ENCODE assay signal across 27 cellular contexts in genomic region chr1:92881391-92881790, GRCh38.
"Had no signal": no experiment of that assay in that cellular context is flagged by ENCODE, and none has a peak within 500 bp of the region (broad histone marks: within the 10 kb centered on the region; RNA-seq: fewer than 3 reads in every experiment).

No MANE protein-coding gene starts in this region.

- H3K27me3 Mint-ChIP-seq: activated B cell treated with CpG ODN at 0.5 μM for 24 hours; activated CD4-positive, alpha-beta T cell treated with anti-CD3 and anti-CD28 coated beads, Interleukin-2, amount 10 ng/mL, durations not matched to agents 24 days and 14 days; activated CD8-positive, alpha-beta memory T cell treated with anti-CD3 and anti-CD28 coated beads, Interleukin-2, amount 10 ng/mL, durations not matched to agents 7 days and 5 days; activated naive CD8-positive, alpha-beta T cell; activated T-cell treated with anti-CD3 and anti-CD28 coated beads, Interleukin-2, amount 50 U/mL, for 24 hours; brain; T-helper 17 cell had no signal

- H3K27ac Mint-ChIP-seq: activated B cell treated with CpG ODN at 0.5 μM for 24 hours; activated CD4-positive, alpha-beta T cell treated with anti-CD3 and anti-CD28 coated beads, Interleukin-2, amount 10 ng/mL, durations not matched to agents 24 days and 14 days; activated CD8-positive, alpha-beta memory T cell treated with anti-CD3 and anti-CD28 coated beads, Interleukin-2, amount 10 ng/mL, durations not matched to agents 7 days and 5 days; activated naive CD8-positive, alpha-beta T cell; activated T-cell treated with anti-CD3 and anti-CD28 coated beads, Interleukin-2, amount 50 U/mL, for 24 hours; activated T-helper 1 cell treated with anti-CD3 and anti-CD28 coated beads, Interleukin-12 subunit alpha, Interleukin-12 subunit beta, Interleukin-2, Interleukin-4 antibody, amounts not matched to agents 30 ng/mL and 10 ng/mL and 1 ng/mL, durations not matched to agents 14 hours and 24 hours and 36 hours; brain had no signal

- ATAC-seq: activated CD8-positive, alpha-beta memory T cell treated with anti-CD3 and anti-CD28 coated beads, Interleukin-2, amount 10 ng/mL, durations not matched to agents 7 days and 5 days; K562; T-helper 17 cell had no signal

- H3K36me3 Mint-ChIP-seq: brain had no signal

- DNase-seq: activated B cell treated with CpG ODN at 0.5 μM for 24 hours; activated CD4-positive, alpha-beta T cell treated with anti-CD3 and anti-CD28 coated beads for 1 hour; activated CD4-positive, alpha-beta T cell treated with anti-CD3 and anti-CD28 coated beads, Interleukin-2, amount 10 ng/mL, durations not matched to agents 24 days and 14 days; activated CD4-positive, alpha-beta T cell treated with anti-CD3 and anti-CD28 coated beads, Interleukin-2, amount 50 U/mL, for 48 hours; activated CD8-positive, alpha-beta memory T cell treated with anti-CD3 and anti-CD28 coated beads, Interleukin-2, amount 10 ng/mL, durations not matched to agents 7 days and 5 days; activated effector memory CD4-positive, alpha-beta T cell treated with Interleukin-2 at 50 U/mL for 16 hours; activated naive CD4-positive, alpha-beta T cell; activated T-cell treated with anti-CD3 and anti-CD28 coated beads, Interleukin-2, amount 50 U/mL, for 24 hours; Karpas-422; MM.1S; NCI-H1105; NCI-H1436; NCI-H1694 treated with DMSO at 0.1 percent for 48 hours; NCI-H2029 treated with DMSO at 0.1 percent for 48 hours; NCI-H345; NCI-H510A; NCI-H526 treated with DMSO at 0.1 percent for 48 hours; NCI-H82; Peyer's patch; SHP77; T-helper 17 cell; T-helper 9 cell had no signal

- H3K9me3 Mint-ChIP-seq: activated B cell treated with CpG ODN at 0.5 μM for 24 hours; activated CD4-positive, alpha-beta T cell treated with anti-CD3 and anti-CD28 coated beads, Interleukin-2, amount 10 ng/mL, durations not matched to agents 24 days and 14 days; activated T-cell treated with anti-CD3 and anti-CD28 coated beads, Interleukin-2, amount 50 U/mL, for 24 hours; activated T-helper 1 cell treated with anti-CD3 and anti-CD28 coated beads, Interleukin-12 subunit alpha, Interleukin-12 subunit beta, Interleukin-2, Interleukin-4 antibody, amounts not matched to agents 30 ng/mL and 10 ng/mL and 1 ng/mL, durations not matched to agents 14 hours and 24 hours and 36 hours; brain had no signal

- H3K27ac ChIP-seq: Peyer's patch had no signal

- H3K4me3 Mint-ChIP-seq: activated B cell treated with CpG ODN at 0.5 μM for 24 hours; activated CD4-positive, alpha-beta T cell treated with anti-CD3 and anti-CD28 coated beads, Interleukin-2, amount 10 ng/mL, durations not matched to agents 24 days and 14 days; activated CD8-positive, alpha-beta memory T cell treated with anti-CD3 and anti-CD28 coated beads, Interleukin-2, amount 10 ng/mL, durations not matched to agents 7 days and 5 days; activated naive CD8-positive, alpha-beta T cell; activated T-cell treated with anti-CD3 and anti-CD28 coated beads, Interleukin-2, amount 50 U/mL, for 24 hours; activated T-helper 1 cell treated with anti-CD3 and anti-CD28 coated beads, Interleukin-12 subunit alpha, Interleukin-12 subunit beta, Interleukin-2, Interleukin-4 antibody, amounts not matched to agents 30 ng/mL and 10 ng/mL and 1 ng/mL, durations not matched to agents 14 hours and 24 hours and 36 hours; brain; T-helper 17 cell had no signal

- FAIRE-seq: astrocyte, K562 had no signal
